Comparison of ENCODE assay signal across 13 cellular contexts in genomic region chr5:139148306-139148705, GRCh38. TPM values are rescaled to one million over a fixed set of nuclear protein-coding genes. Genes with fewer than 3 reads are reported as not detected.
DNase-seq lines count a peak whose midpoint lies in the region; ATAC-seq, FAIRE-seq and TF ChIP-seq lines count a peak whose summit lies in the region.
"Had no signal": no experiment of that assay in that cellular context is flagged by ENCODE, and none has a peak within 500 bp of the region (broad histone marks: within the 10 kb centered on the region; RNA-seq: fewer than 3 reads in every experiment).

No MANE protein-coding gene starts in this region.

- TF ChIP-seq CTCF in A549 (IDR thresholded peaks at IDR 0.05) (no peak), LNCaP clone FGC (IDR thresholded peaks at IDR 0.05; ENCODE audit: control insufficient read depth, extremely low read depth, insufficient read depth) (no peak), epithelial cell of esophagus (IDR thresholded peaks at IDR 0.05; ENCODE audit: insufficient read depth, low read depth, low read length, missing control alignments) (no peak), pancreas (IDR thresholded peaks at IDR 0.05) (no peak), transverse colon (IDR thresholded peaks at IDR 0.05) (no peak)

- peak; percentile 22 to 23; a peak in 2 of 6 replicates for ATAC-seq in A549
- peak; percentile 79 to 86 (median 82) for ATAC-seq in pancreas
- no peak for ATAC-seq in GM18517 (IDR thresholded peaks at IDR 0.05; ENCODE audit: unreplicated experiment)
- no peak for ATAC-seq in stimulated activated naive CD8-positive, alpha-beta T cell treated with anti-CD3 and anti-CD28 coated beads, Interleukin-15, amount 100 ng/mL, for 72 hours

- no peak for FAIRE-seq in A549 (lab: Jason Lieb, UNC)
- FAIRE-seq in pancreas (lab: Jason Lieb, UNC), result no peak

- H3K4me1 ChIP-seq in A549, result no peaks in the 10 kb centered on the region
- H3K4me1 ChIP-seq in pancreas, result peaks cover 33 to 47% (median 34%) of the 10 kb centered on the region in 3 donors
- H3K4me1 ChIP-seq in transverse colon, result peaks cover 4 to 39% (median 15%) of the 10 kb centered on the region in 4 donors

- POLR2A ChIA-PET in A549 (lab: Yijun Ruan, JAX), result no interaction called here

- in situ Hi-C loops in transverse colon (cut with MboI; ENCODE audit: low pct_ligation_motif_present in 1 of 4, low pct_unique_long_range_greater_than_20kb in 1 of 4, low sequenced_read_pairs in 3 of 4), result no loop called here

- no peak for TF ChIP-seq RAD21 in A549 (conservative IDR thresholded peaks at IDR 0.05 in 1 of 2, IDR thresholded peaks at IDR 0.05 in 1 of 2)

- no peaks in the 10 kb centered on the region for H3K36me3 ChIP-seq in pancreas
- H3K36me3 ChIP-seq in transverse colon, result no peaks in the 10 kb centered on the region

- no peak overlapping the region for H3K4me2 ChIP-seq in A549

- no peak overlapping the region for H3K4me3 ChIP-seq in A549
- peak overlapping the region; percentile 36 for H3K4me3 ChIP-seq in LNCaP clone FGC (ENCODE audit: low read depth, low read length)
- no peak overlapping the region for H3K4me3 ChIP-seq in epithelial cell of esophagus (ENCODE audit: low read length)
- H3K4me3 ChIP-seq in pancreas, result no peak overlapping the region
- H3K4me3 ChIP-seq in transverse colon, result no peak overlapping the region

- peaks cover 54% of the 10 kb centered on the region for H3K4me1 Mint-ChIP-seq in stimulated activated naive CD8-positive, alpha-beta T cell treated with anti-CD3 and anti-CD28 coated beads, Interleukin-15, amount 100 ng/mL, for 72 hours
- H3K4me1 Mint-ChIP-seq: central memory CD8-positive, alpha-beta T cell had no signal

- TF ChIP-seq POLR2A in A549 (IDR thresholded peaks at IDR 0.05; ENCODE audit: low read length), result no peak
- TF ChIP-seq POLR2A in transverse colon (IDR thresholded peaks at IDR 0.05), result no peak

- TF ChIP-seq EP300 in A549 (IDR thresholded peaks at IDR 0.05) (no peak), transverse colon (IDR thresholded peaks at IDR 0.05; ENCODE audit: low read depth) (no peak)

- no peaks in the 10 kb centered on the region for H3K27me3 Mint-ChIP-seq in stimulated activated naive CD8-positive, alpha-beta T cell treated with anti-CD3 and anti-CD28 coated beads, Interleukin-15, amount 100 ng/mL, for 72 hours
- H3K27me3 Mint-ChIP-seq: activated naive CD4-positive, alpha-beta T cell treated with anti-CD3 and anti-CD28 coated beads, Interleukin-2, amount 50 U/mL, for 24 hours; B cell; central memory CD8-positive, alpha-beta T cell had no signal

- H3K4me3 Mint-ChIP-seq in stimulated activated naive CD8-positive, alpha-beta T cell treated with anti-CD3 and anti-CD28 coated beads, Interleukin-15, amount 100 ng/mL, for 72 hours, result no peak overlapping the region
- H3K4me3 Mint-ChIP-seq: activated naive CD4-positive, alpha-beta T cell treated with anti-CD3 and anti-CD28 coated beads, Interleukin-2, amount 50 U/mL, for 24 hours; B cell; central memory CD8-positive, alpha-beta T cell had no signal

- no peaks in the 10 kb centered on the region for H3K9me3 ChIP-seq in A549
- no peaks in the 10 kb centered on the region for H3K9me3 ChIP-seq in pancreas
- no peaks in the 10 kb centered on the region for H3K9me3 ChIP-seq in transverse colon

- no peak overlapping the region for H3K27ac ChIP-seq in A549
- H3K27ac ChIP-seq in pancreas, result peak overlapping the region in 2 of 4 donors; percentile 31 to 73
- peak overlapping the region in 2 of 4 donors; percentile 24 to 54 for H3K27ac ChIP-seq in transverse colon

- intact Hi-C loops in pancreas (cut with DNase I) (no loop called here), transverse colon (cut with DNase I; ENCODE audit: low total_unique reads) (no loop called here)

- no peaks in the 10 kb centered on the region for H3K9me3 Mint-ChIP-seq in stimulated activated naive CD8-positive, alpha-beta T cell treated with anti-CD3 and anti-CD28 coated beads, Interleukin-15, amount 100 ng/mL, for 72 hours
- H3K9me3 Mint-ChIP-seq: activated naive CD4-positive, alpha-beta T cell treated with anti-CD3 and anti-CD28 coated beads, Interleukin-2, amount 50 U/mL, for 24 hours; central memory CD8-positive, alpha-beta T cell had no signal

- peak overlapping the region in 1 of 2 donors; percentile 7 for H3K27ac Mint-ChIP-seq in stimulated activated naive CD8-positive, alpha-beta T cell treated with anti-CD3 and anti-CD28 coated beads, Interleukin-15, amount 100 ng/mL, for 72 hours
- H3K27ac Mint-ChIP-seq: B cell had no signal

- DNase-seq in A549 (ENCODE audit: low read depth in 1 of 2, low spot score in 1 of 2) (no peak), LNCaP clone FGC (ENCODE audit: low read depth) (peak; percentile 93), epithelial cell of esophagus (ENCODE audit: low read depth) (peak; percentile 81), pancreas (peak in 4 of 6 donors; percentile 52 to 63 (median 58)), transverse colon (no peak), LoVo (ENCODE audit: low spot score) (no peak)
- no peak for DNase-seq in stimulated activated naive CD8-positive, alpha-beta T cell treated with anti-CD3 and anti-CD28 coated beads, Interleukin-15, amount 100 ng/mL, for 72 hours
- DNase-seq: GDM1, RPMI8226 had no signal

- H3K27me3 ChIP-seq in pancreas (no peaks in the 10 kb centered on the region), transverse colon (no peaks in the 10 kb centered on the region)

- CTCF ChIA-PET in A549 (lab: Yijun Ruan, JAX), result interaction anchor here (1.2 to 1.4 kb wide), 2 partner anchors 9 to 13 kb away, joined by 3 to 7 read pairs; no protein-coding TSS in a partner anchor

- 85% methylated on average over 2 of the region's 2 CpGs for WGBS in A549 (ENCODE audit: missing lambda C conversion rate)
- WGBS in pancreas, 2 donors, result 23 to 43% methylated on average over 2 of the region's 2 CpGs
- 69% methylated on average over 2 of the region's 2 CpGs; no CpG with 5 or more reads in 1 of the 2 donors for WGBS in transverse colon (ENCODE audit: low coverage in 1 of 2), 2 donors

TF ChIP-seq in A549, 52 proteins besides CTCF, POLR2A, EP300 and RAD21 (continues in another document):
- TF ChIP-seq, protein P1, sequence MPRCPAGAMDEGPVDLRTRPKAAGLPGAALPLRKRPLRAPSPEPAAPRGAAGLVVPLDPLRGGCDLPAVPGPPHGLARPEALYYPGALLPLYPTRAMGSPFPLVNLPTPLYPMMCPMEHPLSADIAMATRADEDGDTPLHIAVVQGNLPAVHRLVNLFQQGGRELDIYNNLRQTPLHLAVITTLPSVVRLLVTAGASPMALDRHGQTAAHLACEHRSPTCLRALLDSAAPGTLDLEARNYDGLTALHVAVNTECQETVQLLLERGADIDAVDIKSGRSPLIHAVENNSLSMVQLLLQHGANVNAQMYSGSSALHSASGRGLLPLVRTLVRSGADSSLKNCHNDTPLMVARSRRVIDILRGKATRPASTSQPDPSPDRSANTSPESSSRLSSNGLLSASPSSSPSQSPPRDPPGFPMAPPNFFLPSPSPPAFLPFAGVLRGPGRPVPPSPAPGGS (IDR thresholded peaks at IDR 0.05), result no peak
- no peak for TF ChIP-seq HES2 (IDR thresholded peaks at IDR 0.05)
- no peak for TF ChIP-seq JUN (IDR thresholded peaks at IDR 0.05)
- no peak for TF ChIP-seq POLR2AphosphoS2 (conservative IDR thresholded peaks at IDR 0.05; ENCODE audit: low read length)
- no peak for TF ChIP-seq NPAS2 (CRISPR knock-in tag; IDR thresholded peaks at IDR 0.05; ENCODE audit: borderline replicate concordance)
- TF ChIP-seq, protein P2, sequence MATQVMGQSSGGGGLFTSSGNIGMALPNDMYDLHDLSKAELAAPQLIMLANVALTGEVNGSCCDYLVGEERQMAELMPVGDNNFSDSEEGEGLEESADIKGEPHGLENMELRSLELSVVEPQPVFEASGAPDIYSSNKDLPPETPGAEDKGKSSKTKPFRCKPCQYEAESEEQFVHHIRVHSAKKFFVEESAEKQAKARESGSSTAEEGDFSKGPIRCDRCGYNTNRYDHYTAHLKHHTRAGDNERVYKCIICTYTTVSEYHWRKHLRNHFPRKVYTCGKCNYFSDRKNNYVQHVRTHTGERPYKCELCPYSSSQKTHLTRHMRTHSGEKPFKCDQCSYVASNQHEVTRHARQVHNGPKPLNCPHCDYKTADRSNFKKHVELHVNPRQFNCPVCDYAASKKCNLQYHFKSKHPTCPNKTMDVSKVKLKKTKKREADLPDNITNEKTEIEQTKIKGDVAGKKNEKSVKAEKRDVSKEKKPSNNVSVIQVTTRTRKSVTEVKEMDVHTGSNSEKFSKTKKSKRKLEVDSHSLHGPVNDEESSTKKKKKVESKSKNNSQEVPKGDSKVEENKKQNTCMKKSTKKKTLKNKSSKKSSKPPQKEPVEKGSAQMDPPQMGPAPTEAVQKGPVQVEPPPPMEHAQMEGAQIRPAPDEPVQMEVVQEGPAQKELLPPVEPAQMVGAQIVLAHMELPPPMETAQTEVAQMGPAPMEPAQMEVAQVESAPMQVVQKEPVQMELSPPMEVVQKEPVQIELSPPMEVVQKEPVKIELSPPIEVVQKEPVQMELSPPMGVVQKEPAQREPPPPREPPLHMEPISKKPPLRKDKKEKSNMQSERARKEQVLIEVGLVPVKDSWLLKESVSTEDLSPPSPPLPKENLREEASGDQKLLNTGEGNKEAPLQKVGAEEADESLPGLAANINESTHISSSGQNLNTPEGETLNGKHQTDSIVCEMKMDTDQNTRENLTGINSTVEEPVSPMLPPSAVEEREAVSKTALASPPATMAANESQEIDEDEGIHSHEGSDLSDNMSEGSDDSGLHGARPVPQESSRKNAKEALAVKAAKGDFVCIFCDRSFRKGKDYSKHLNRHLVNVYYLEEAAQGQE (IDR thresholded peaks at IDR 0.05), result no peak
- no peak for TF ChIP-seq HDAC2 (IDR thresholded peaks at IDR 0.05)
- no peak for TF ChIP-seq FOSB (CRISPR knock-in tag; IDR thresholded peaks at IDR 0.05)

RNA-seq across cellular contexts. Expression of gene SIL1, which starts 49.9 kb away (rescaled TPM):
- polyA plus RNA-seq in A549 (2011; rRNA removed), result 28.5 and 45.5 TPM in 2 replicates
- 33.5 and 38.8 TPM in 2 replicates for polyA plus RNA-seq in A549 (2012; cell fraction: cytosol; rRNA removed)
- 45.6 and 67.8 TPM in 2 replicates for polyA plus RNA-seq in A549 (2012; cell fraction: nucleus; rRNA removed)
- 23.0 to 31.7 TPM (median 27.6 TPM) in 3 replicates for polyA plus RNA-seq in A549 (2017; fragmentation: RNase III; extraction: RNeasy Plus Mini Kit Qiagen cat#74134 plus additional on column Dnase treatment)
- 23.8 and 24.8 TPM in 2 replicates for polyA minus RNA-seq in A549 (2011; rRNA and poly(A)+ RNA removed)
- 10 to 100 TPM; 38.6 to 68.2 (median 54.6) TPM for total RNA-seq in pancreas
- polyA plus RNA-seq in pancreas, result 100 to 1,000 TPM in 1 of 2 donors, 10 to 100 TPM in 1; 54.8 to 119 TPM
- 10 to 100 TPM; 11.1 to 38.1 (median 29.0) TPM for total RNA-seq in transverse colon

Comparison
In these comparisons a context has a peak if more than half of its experiments do, and no peak if none do; other contexts are left out.
1. ATAC-seq: peak in A549 (2 of 2) and pancreas (4 of 4); none in GM18517 (single experiment) and stimulated activated naive CD8-positive, alpha-beta T cell treated with anti-CD3 and anti-CD28 coated beads, Interleukin-15, amount 100 ng/mL, for 72 hours (single experiment).
2. DNase-seq: peak in LNCaP clone FGC (single experiment), epithelial cell of esophagus (single experiment) and pancreas (4 of 6); none in A549 (0 of 2), transverse colon (single experiment), LoVo (single experiment) and stimulated activated naive CD8-positive, alpha-beta T cell treated with anti-CD3 and anti-CD28 coated beads, Interleukin-15, amount 100 ng/mL, for 72 hours (0 of 2).